9 cellular contexts compared by ENCODE assay signal in the genomic region with DNA sequence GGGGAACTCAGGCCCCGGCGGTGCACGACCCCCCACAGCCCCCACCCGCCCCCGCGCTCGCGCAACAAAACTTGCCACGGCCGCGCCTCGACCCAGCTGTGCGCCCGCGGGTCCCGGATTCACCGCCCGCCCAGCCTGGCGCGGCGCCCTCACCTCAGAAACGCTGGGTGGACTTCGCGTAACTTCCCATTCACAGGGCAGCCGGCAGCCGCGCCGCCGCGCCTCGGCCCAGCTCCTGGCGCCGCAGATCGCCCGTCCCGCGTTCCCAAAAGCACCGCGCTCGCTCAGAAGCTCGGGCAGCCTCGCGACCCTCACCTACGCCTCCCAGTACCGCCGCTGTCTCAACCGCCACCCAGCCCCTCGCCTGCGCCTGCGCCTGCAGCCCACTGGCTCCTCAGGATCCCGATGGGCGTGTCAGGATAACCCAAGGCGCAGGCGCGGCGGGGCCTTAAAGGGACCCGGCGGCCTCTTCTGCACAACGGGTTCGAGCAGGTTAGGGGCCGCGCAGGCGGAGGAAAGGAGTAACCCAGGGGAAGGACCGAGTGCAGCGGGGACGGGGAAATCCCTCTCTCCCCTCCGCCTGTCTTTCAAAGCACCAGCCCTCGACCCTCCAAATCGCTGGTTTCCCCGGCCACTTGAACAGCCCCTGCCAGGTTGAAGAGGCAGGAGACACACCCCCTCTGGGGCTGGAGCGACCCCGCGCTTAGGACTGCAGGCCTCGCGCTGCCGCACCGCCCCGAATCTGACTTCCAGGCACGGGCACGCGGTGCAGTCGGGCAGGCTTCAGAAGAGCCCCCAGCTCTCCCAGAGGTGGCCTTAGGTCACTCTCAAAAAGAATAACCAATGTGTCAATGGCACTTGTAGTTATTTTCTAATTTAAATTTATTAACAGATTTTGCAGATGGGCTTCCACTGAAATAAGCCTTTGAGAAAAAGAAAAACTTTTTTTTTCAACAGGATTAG. TPM values are rescaled to one million over a fixed set of nuclear protein-coding genes. Genes with fewer than 3 reads are reported as not detected.
DNase-seq lines count a peak whose midpoint lies in the region; ATAC-seq, FAIRE-seq and TF ChIP-seq lines count a peak whose summit lies in the region.
"Had no signal": no experiment of that assay in that cellular context is flagged by ENCODE, and none has a peak within 500 bp of the region (broad histone marks: within the 10 kb centered on the region; RNA-seq: fewer than 3 reads in every experiment).

A gene (minus strand): TSS at position 380 of the 963 bp plus-strand sequence.

- FAIRE-seq in HTR-8/SVneo (lab: Jason Lieb, UNC), result peak; percentile 57

- H3K9me3 Mint-ChIP-seq in endothelial cell (ENCODE audit: unreplicated experiment), result no peaks in the 10 kb centered on the region
- H3K9me3 Mint-ChIP-seq: stimulated activated naive CD8-positive, alpha-beta T cell treated with anti-CD3 and anti-CD28 coated beads, Interleukin-15, Interleukin-2, amounts not matched to agents 100 ng/mL and 50 ng/mL, for 24 hours had no signal

- no peak within 1 kb of the TSS for H3K4me3 Mint-ChIP-seq in endothelial cell (ENCODE audit: unreplicated experiment)
- H3K4me3 Mint-ChIP-seq: stimulated activated naive CD8-positive, alpha-beta T cell treated with anti-CD3 and anti-CD28 coated beads, Interleukin-15, Interleukin-2, amounts not matched to agents 100 ng/mL and 50 ng/mL, for 24 hours had no signal

- peak; percentile 80 for ATAC-seq in GM21423 (IDR thresholded peaks at IDR 0.05; ENCODE audit: unreplicated experiment)

- peak; percentile 97 for DNase-seq in COLO829 (ENCODE audit: low spot score)
- peak; percentile 100 for DNase-seq in HTR-8/SVneo (ENCODE audit: insufficient read length, low spot score)
- DNase-seq in NOMO-1 treated with dmso at 0.1 percent for 144 hours (lab: John Stamatoyannopoulos, UW; ENCODE audit: unreplicated experiment), result peak; percentile 94
- DNase-seq in activated CD8-positive, alpha-beta memory T cell treated with anti-CD3 and anti-CD28 coated beads, Interleukin-2, amount 50 U/mL, for 24 hours (ENCODE audit: extremely low read depth), result peak; percentile 94
- peak; percentile 100 for DNase-seq in endothelial cell (ENCODE audit: low spot score)
- DNase-seq in mesenteric fat pad (ENCODE audit: low spot score), result peak; percentile 99
- peak; percentile 91 for DNase-seq in stimulated activated CD8-positive, alpha-beta memory T cell treated with anti-CD3 and anti-CD28 coated beads, Interleukin-12 subunit alpha, Interleukin-12 subunit beta, amount 100 ng/mL, for 4 hours (ENCODE audit: low read depth)

- no peaks in the 10 kb centered on the region for H3K27me3 Mint-ChIP-seq in endothelial cell (ENCODE audit: unreplicated experiment)
- H3K27me3 Mint-ChIP-seq: stimulated activated naive CD8-positive, alpha-beta T cell treated with anti-CD3 and anti-CD28 coated beads, Interleukin-15, Interleukin-2, amounts not matched to agents 100 ng/mL and 50 ng/mL, for 24 hours had no signal

- H3K36me3 Mint-ChIP-seq in endothelial cell (ENCODE audit: low read depth, unreplicated experiment), result no peaks in the 10 kb centered on the region

- TF ChIP-seq CTCF in endothelial cell (IDR thresholded peaks at IDR 0.05; ENCODE audit: unreplicated experiment), result no peak

- H3K27ac Mint-ChIP-seq in endothelial cell (ENCODE audit: unreplicated experiment), result no peak within 1 kb of the TSS
- H3K27ac Mint-ChIP-seq: stimulated activated naive CD8-positive, alpha-beta T cell treated with anti-CD3 and anti-CD28 coated beads, Interleukin-15, Interleukin-2, amounts not matched to agents 100 ng/mL and 50 ng/mL, for 24 hours had no signal

- no peaks in the 10 kb centered on the region for H3K4me1 Mint-ChIP-seq in endothelial cell (ENCODE audit: unreplicated experiment)

RNA-seq across cellular contexts. Expression of the gene that starts here (rescaled TPM):
- 41.8 TPM for total RNA-seq in endothelial cell (ENCODE audit: unreplicated experiment)
- total RNA-seq in mesenteric fat pad, result 25.8 TPM

Comparison
In these comparisons a context has a peak if more than half of its experiments do, and no peak if none do; other contexts are left out.
1. Peak in every context shown above with its lines: DNase-seq and ATAC-seq.